In the genomic region with DNA sequence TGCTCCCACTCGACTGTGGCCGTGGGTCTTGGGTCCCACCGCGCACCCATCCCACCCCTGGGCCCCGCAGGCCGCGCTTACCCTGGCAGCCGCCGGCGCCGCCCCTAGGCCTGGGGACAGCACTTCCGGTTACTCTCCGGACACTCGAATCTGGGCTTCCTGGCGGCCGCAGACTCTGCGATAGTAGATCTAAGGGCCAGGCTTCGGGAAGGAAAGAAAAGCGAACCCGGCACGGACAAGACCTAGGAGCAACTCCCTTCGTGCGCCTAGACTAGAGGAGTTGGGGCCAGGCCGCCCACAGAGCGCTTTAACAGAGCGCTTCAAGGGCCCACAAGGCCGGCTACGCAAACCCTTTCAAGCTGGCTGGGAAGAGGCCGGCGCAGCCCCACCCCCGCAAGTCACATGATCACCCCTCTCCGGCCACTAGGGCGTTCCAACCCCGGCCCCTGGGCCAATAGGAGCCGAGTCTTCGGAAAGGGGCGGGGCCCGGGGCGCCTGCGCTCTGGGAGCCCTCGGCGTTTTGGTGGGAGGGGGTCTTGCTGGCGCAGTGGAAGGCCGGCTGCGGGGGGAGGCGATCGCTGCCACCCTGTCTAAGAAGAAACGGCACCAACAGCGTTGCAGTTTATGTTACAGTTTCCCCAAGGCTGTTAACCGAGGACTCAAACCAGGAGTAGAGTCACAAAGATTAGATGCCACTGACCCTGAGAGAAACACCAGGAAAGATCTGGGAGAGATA, we compare ENCODE assay signal across 8 cellular contexts. TPM values are rescaled to one million over a fixed set of nuclear protein-coding genes. Genes with fewer than 3 reads are reported as not detected.
DNase-seq lines count a peak whose midpoint lies in the region; ATAC-seq and TF ChIP-seq lines count a peak whose summit lies in the region.
"Not testable (repeated sequence)": the region's sequence is repeated elsewhere in the genome, so short reads cannot be mapped to it uniquely, and the experiment has no call there.

A gene with protein sequence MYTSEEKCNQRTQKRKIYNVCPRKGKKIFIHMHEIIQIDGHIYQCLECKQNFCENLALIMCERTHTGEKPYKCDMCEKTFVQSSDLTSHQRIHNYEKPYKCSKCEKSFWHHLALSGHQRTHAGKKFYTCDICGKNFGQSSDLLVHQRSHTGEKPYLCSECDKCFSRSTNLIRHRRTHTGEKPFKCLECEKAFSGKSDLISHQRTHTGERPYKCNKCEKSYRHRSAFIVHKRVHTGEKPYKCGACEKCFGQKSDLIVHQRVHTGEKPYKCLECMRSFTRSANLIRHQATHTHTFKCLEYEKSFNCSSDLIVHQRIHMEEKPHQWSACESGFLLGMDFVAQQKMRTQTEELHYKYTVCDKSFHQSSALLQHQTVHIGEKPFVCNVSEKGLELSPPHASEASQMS (minus strand): TSS at position 387 of the 736 bp plus-strand sequence. CDS start 21,193 bp downstream, outside the sequence.

- H3K27ac ChIP-seq in cardiac muscle cell, result peak within 1 kb of the TSS; percentile 91
- H3K27ac ChIP-seq in parathyroid adenoma, result peak within 1 kb of the TSS; percentile 75
- H3K27ac ChIP-seq in tibial nerve, result peak within 1 kb of the TSS; percentile 77 to 91 (median 84)

- DNase-seq in GM12864 (ENCODE audit: low read depth) (peak; percentile 76), NCI-H1417 (lab: John Stamatoyannopoulos, UW) (peak; percentile 94 to 97 (median 94)), SW480 (ENCODE audit: low spot score) (peak; percentile 83), cardiac muscle cell (ENCODE audit: low read depth in 1 of 2, low spot score in 1 of 2) (peak; percentile 95 to 98), tibial nerve (ENCODE audit: low spot score in 2 of 2) (peak; percentile 87)
- DNase-seq in activated naive CD8-positive, alpha-beta T cell treated with anti-CD3 and anti-CD28 coated beads, Interleukin-2, amount 50 U/mL, for 24 hours, result peak; percentile 92

- peaks cover 24% of the 10 kb centered on the region for H3K4me1 Mint-ChIP-seq in activated naive CD8-positive, alpha-beta T cell treated with anti-CD3 and anti-CD28 coated beads, Interleukin-2, amount 50 U/mL, for 24 hours

- H3K9me3 Mint-ChIP-seq in activated naive CD8-positive, alpha-beta T cell treated with anti-CD3 and anti-CD28 coated beads, Interleukin-2, amount 50 U/mL, for 24 hours, result not testable (repeated sequence)

- peaks cover 19% of the 10 kb centered on the region for H3K36me3 Mint-ChIP-seq in activated naive CD8-positive, alpha-beta T cell treated with anti-CD3 and anti-CD28 coated beads, Interleukin-2, amount 50 U/mL, for 24 hours (ENCODE audit: low read depth)

- H3K79me2 ChIP-seq in parathyroid adenoma, result peaks cover 12% of the 10 kb centered on the region

- WGBS in tibial nerve, 2 donors, result 1% methylated on average over 31 to 41 of the region's 50 CpGs

- H3K4me3 Mint-ChIP-seq in activated naive CD8-positive, alpha-beta T cell treated with anti-CD3 and anti-CD28 coated beads, Interleukin-2, amount 50 U/mL, for 24 hours, result peak within 1 kb of the TSS; percentile 83

- ATAC-seq in HG02759 (IDR thresholded peaks at IDR 0.05; ENCODE audit: unreplicated experiment), result peak; percentile 99
- peak; percentile 99 for ATAC-seq in activated naive CD8-positive, alpha-beta T cell treated with anti-CD3 and anti-CD28 coated beads, Interleukin-2, amount 50 U/mL, for 24 hours

- H3K4me1 ChIP-seq in cardiac muscle cell (ENCODE audit: low read depth); parathyroid adenoma: not testable (repeated sequence)
- peaks cover 0 to 48% (median 14%) of the 10 kb centered on the region in 4 donors for H3K4me1 ChIP-seq in tibial nerve

- TF ChIP-seq EP300 in tibial nerve (IDR thresholded peaks at IDR 0.05), result peak; percentile 74 to 90

- H3K27ac Mint-ChIP-seq in activated naive CD8-positive, alpha-beta T cell treated with anti-CD3 and anti-CD28 coated beads, Interleukin-2, amount 50 U/mL, for 24 hours, result peak within 1 kb of the TSS; percentile 74

- peak within 1 kb of the TSS; percentile 100 for H3K4me2 ChIP-seq in parathyroid adenoma (ENCODE audit: low read length)

- TF ChIP-seq POLR2A in tibial nerve (IDR thresholded peaks at IDR 0.05), result peak; percentile 57 to 83

- not testable (repeated sequence) for TF ChIP-seq CTCF in GM12864 (IDR thresholded peaks at IDR 0.05; ENCODE audit: low read depth, low read length, missing control alignments); cardiac muscle cell (IDR thresholded peaks at IDR 0.05; ENCODE audit: low read depth, low read length); parathyroid adenoma (IDR thresholded peaks at IDR 0.05)
- peak in 2 of 5 experiments; percentile 25 to 40 for TF ChIP-seq CTCF in tibial nerve (IDR thresholded peaks at IDR 0.05)

- H3K4me3 ChIP-seq in GM12864 (ENCODE audit: low read depth, low read length), result peak within 1 kb of the TSS; percentile 80
- peak within 1 kb of the TSS; percentile 83 for H3K4me3 ChIP-seq in cardiac muscle cell
- H3K4me3 ChIP-seq in parathyroid adenoma (ENCODE audit: low read depth, low read length), result peak within 1 kb of the TSS; percentile 96
- H3K4me3 ChIP-seq in tibial nerve, result peak within 1 kb of the TSS; percentile 48 to 82 (median 63)

- not testable (repeated sequence) for H3K9me3 ChIP-seq in cardiac muscle cell (ENCODE audit: low read depth); parathyroid adenoma (ENCODE audit: control insufficient read depth, low read length); tibial nerve

- peaks cover 34% of the 10 kb centered on the region for H3K27me3 ChIP-seq in cardiac muscle cell
- not testable (repeated sequence) for H3K27me3 ChIP-seq in parathyroid adenoma (ENCODE audit: control insufficient read depth, insufficient read depth, low read length); tibial nerve

- H3K36me3 ChIP-seq in cardiac muscle cell; parathyroid adenoma (ENCODE audit: control insufficient read depth, insufficient read depth, low read length): not testable (repeated sequence)
- H3K36me3 ChIP-seq in tibial nerve, result peaks cover 0 to 21% (median 0%) of the 10 kb centered on the region in 3 donors

- peak within 1 kb of the TSS; percentile 93 for H2AFZ ChIP-seq in parathyroid adenoma

- peaks cover 18% of the 10 kb centered on the region for H3K27me3 Mint-ChIP-seq in activated naive CD8-positive, alpha-beta T cell treated with anti-CD3 and anti-CD28 coated beads, Interleukin-2, amount 50 U/mL, for 24 hours

- peak within 1 kb of the TSS; percentile 41 for H3K9ac ChIP-seq in parathyroid adenoma

RNA-seq across cellular contexts. Expression of the gene that starts here (rescaled TPM):
- total RNA-seq in cardiac muscle cell, result 16.4 and 18.1 TPM in 2 replicates
- polyA plus RNA-seq in cardiac muscle cell, result 16.1 and 18.0 TPM in 2 replicates
- total RNA-seq in tibial nerve, result 10 to 100 TPM; 15.6 to 34.5 (median 22.0) TPM

Comparison
In these comparisons a context has a peak if more than half of its experiments do, and no peak if none do; other contexts are left out.
1. Peak in every context shown above with its lines: DNase-seq, ATAC-seq, H3K4me3 ChIP-seq and H3K27ac ChIP-seq.